Comparison of ENCODE assay signal across 29 cellular contexts in genomic region chr17:4893272-4893671, GRCh38. TPM values are rescaled to one million over a fixed set of nuclear protein-coding genes. Genes with fewer than 3 reads are reported as not detected.
"Had no signal": no experiment of that assay in that cellular context is flagged by ENCODE, and none has a peak within 500 bp of the region (broad histone marks: within the 10 kb centered on the region; RNA-seq: fewer than 3 reads in every experiment).

No MANE protein-coding gene starts in this region.

- DNase-seq: cerebellar nuclear complex; cortex of kidney; effector memory CD8-positive, alpha-beta T cell; foreskin fibroblast; gastrocnemius medialis; head of caudate nucleus; kidney glomerular epithelial cell; stimulated activated CD4-positive, alpha-beta T cell treated with anti-CD3 and anti-CD28 coated beads, Interleukin-2, amount 100 ng/mL, for 24 hours; stimulated activated CD4-positive, alpha-beta T cell treated with anti-CD3 and anti-CD28 coated beads, Interleukin-4, amount 100 ng/mL, for 24 hours; stimulated activated naive CD4-positive, alpha-beta T cell treated with Interleukin-2 at 50 U/mL for 16 hours; stomach; thyroid gland; trophoblast cell had no signal

- H3K9me3 ChIP-seq: gastrocnemius medialis, stomach, thyroid gland, vagina had no signal

- H3K4me3 ChIP-seq: gastrocnemius medialis, hepatocyte, lung, stomach, thyroid gland, vagina had no signal

- H3K27me3 ChIP-seq: gastrocnemius medialis, hepatocyte, thyroid gland, vagina had no signal

- H3K4me1 ChIP-seq: gastrocnemius medialis, parathyroid adenoma, thyroid gland, vagina had no signal

- H3K9ac ChIP-seq: parathyroid adenoma had no signal

- H3K27ac ChIP-seq: epithelial cell of prostate, gastrocnemius medialis, hepatocyte, parathyroid adenoma, stomach, thyroid gland, vagina had no signal

- H3K4me2 ChIP-seq: hepatocyte had no signal

- H2AFZ ChIP-seq: hepatocyte, parathyroid adenoma had no signal

- ATAC-seq: effector memory CD8-positive, alpha-beta T cell; esophagus mucosa; gastrocnemius medialis; left lobe of liver; sciatic nerve; stimulated activated effector memory CD8-positive, alpha-beta T cell treated with anti-CD3 and anti-CD28 coated beads, Interleukin-12 subunit alpha, Interleukin-12 subunit beta, amount 100 ng/mL, for 72 hours had no signal

RNA-seq across cellular contexts. Expression of gene GP1BA, which starts 38.8 kb away (rescaled TPM):
- total RNA-seq: dermis microvascular lymphatic vessel endothelial cell, esophagus mucosa, gastrocnemius medialis, glomerular endothelial cell, hepatocyte, left lobe of liver, omental fat pad, progenitor cell of endocrine pancreas, sciatic nerve, stomach, subcutaneous adipose tissue, temporal lobe, thyroid gland, ureter, vagina had no signal
- polyA plus RNA-seq: hepatocyte had no signal
